In genomic region chr3:39406368-39407258, GRCh38 we compare ENCODE assay signal across 8 cellular contexts. TPM values are rescaled to one million over a fixed set of nuclear protein-coding genes. Genes with fewer than 3 reads are reported as not detected.
A peak's percentile ranks its signal among the peaks of the same experiment; 100 is the strongest.
DNase-seq lines count a peak whose midpoint lies in the region; ATAC-seq and TF ChIP-seq lines count a peak whose summit lies in the region.

Gene RPSA (plus strand): TSS chr3:39406720. CDS start chr3:39407654, 934 bp downstream.

- H3K4me1 ChIP-seq in spleen = peaks cover 27 to 54% (median 43%) of the 10 kb centered on the region in 6 donors

- TF ChIP-seq POLR2A in spleen (IDR thresholded peaks at IDR 0.05) = peak; percentile 30 to 89 (median 78)

- ATAC-seq in GM19025 (IDR thresholded peaks at IDR 0.05; ENCODE audit: low read depth, unreplicated experiment) (peak; percentile 81), HG03342 (IDR thresholded peaks at IDR 0.05; ENCODE audit: unreplicated experiment) (peak; percentile 94)

- peak within 1 kb of the TSS; percentile 84 to 92 (median 88) for H3K27ac ChIP-seq in spleen

- H3K9me3 ChIP-seq in spleen = no peaks in the 10 kb centered on the region

- peaks cover 6 to 46% (median 37%) of the 10 kb centered on the region in 6 donors for H3K36me3 ChIP-seq in spleen

- H3K27me3 ChIP-seq in spleen (replicated peaks in 1 of 7) = no peaks in the 10 kb centered on the region

- peak within 1 kb of the TSS; percentile 62 to 95 (median 87) for H3K4me3 ChIP-seq in spleen

- WGBS in spleen, 5 donors = 0 to 1% (median 0%) methylated on average over 59 to 63 of the region's 63 CpGs

- peak in 10 of 11 experiments; percentile 15 to 62 (median 36) for TF ChIP-seq CTCF in spleen (IDR thresholded peaks at IDR 0.05 in 8 of 11, conservative IDR thresholded peaks at IDR 0.05 in 3 of 11)

- peak; percentile 96 for DNase-seq in AG20443 (ENCODE audit: low spot score)
- DNase-seq in NCI-H345 treated with DMSO at 0.1 percent for 48 hours (lab: John Stamatoyannopoulos, UW; ENCODE audit: unreplicated experiment) = peak; percentile 82
- peak; percentile 83 to 90 (median 88) for DNase-seq in activated CD4-positive, CD25-positive, alpha-beta regulatory T cell (lab: John Stamatoyannopoulos, UW)
- peak; percentile 99 for DNase-seq in central memory CD4-positive, alpha-beta T cell
- DNase-seq in inferior parietal cortex (ENCODE audit: extremely low spot score) = peak; percentile 98
- DNase-seq in spleen = peak; percentile 99

- intact Hi-C loops in spleen (cut with DNase I; ENCODE audit: low total_unique reads) = no loop called here

RNA-seq across cellular contexts. Expression of gene RPSA, which starts in this region (rescaled TPM):
- 1,000 to 10,000 TPM in 1 of 7 donors, 100 to 1,000 TPM in 6; 795 to 1,012 (median 943) TPM for total RNA-seq in spleen
- polyA plus RNA-seq in spleen = 1,000 to 10,000 TPM; 2,699 to 3,649 (median 3,099) TPM

Comparison
In these comparisons a context has a peak if more than half of its experiments do, and no peak if none do; other contexts are left out.
1. Peak in every context shown above with its lines: DNase-seq, ATAC-seq, H3K4me3 ChIP-seq and H3K27ac ChIP-seq.